In genomic region chr7:14023838-14024237, GRCh38 we compare ENCODE assay signal across 20 cellular contexts. TPM values are rescaled to one million over a fixed set of nuclear protein-coding genes. Genes with fewer than 3 reads are reported as not detected.
DNase-seq lines count a peak whose midpoint lies in the region; FAIRE-seq and TF ChIP-seq lines count a peak whose summit lies in the region.
"Had no signal": no experiment of that assay in that cellular context is flagged by ENCODE, and none has a peak within 500 bp of the region (broad histone marks: within the 10 kb centered on the region; RNA-seq: fewer than 3 reads in every experiment).

No MANE protein-coding gene starts in this region.

- H3K79me2 ChIP-seq in smooth muscle cell (ENCODE audit: low read depth) = no peaks in the 10 kb centered on the region

- H3K4me1 ChIP-seq in smooth muscle cell (ENCODE audit: low read depth) = no peaks in the 10 kb centered on the region
- H3K4me1 ChIP-seq: HAP-1 had no signal

- no peak for FAIRE-seq in GM12892 (lab: Jason Lieb, UNC)
- FAIRE-seq: D721Med, GM18507 had no signal

- TF ChIP-seq POLR2A in GM12892 (IDR thresholded peaks at IDR 0.05; ENCODE audit: low read depth, low read length) = no peak

- peak overlapping the region; percentile 27 for H2AFZ ChIP-seq in smooth muscle cell (ENCODE audit: low read depth)

- H3K9ac ChIP-seq in smooth muscle cell (ENCODE audit: low read depth) = no peak overlapping the region

- H3F3A ChIP-seq in smooth muscle cell (ENCODE audit: low read depth) = no peaks in the 10 kb centered on the region

- H3K9me3 ChIP-seq in smooth muscle cell (replicated peaks; ENCODE audit: low read depth) = no peaks in the 10 kb centered on the region
- H3K9me3 ChIP-seq: HAP-1 had no signal

- no peak overlapping the region for H3K27ac ChIP-seq in smooth muscle cell (ENCODE audit: low read depth)
- H3K27ac ChIP-seq: 22Rv1 had no signal

- H4K20me1 ChIP-seq in smooth muscle cell (ENCODE audit: low read depth) = no peaks in the 10 kb centered on the region

- 74% methylated on average over 2 of the region's 2 CpGs for WGBS in smooth muscle cell (ENCODE audit: low lambda C conversion rate)

- no peaks in the 10 kb centered on the region for H3K27me3 ChIP-seq in smooth muscle cell (ENCODE audit: low read depth)

- DNase-seq in NOMO-1 treated with DMSO at 0.1 percent for 48 hours (lab: John Stamatoyannopoulos, UW; ENCODE audit: unreplicated experiment) (peak; percentile 18), NOMO-1 treated with dmso at 0.1 percent for 144 hours (lab: John Stamatoyannopoulos, UW; ENCODE audit: unreplicated experiment) (no peak), amniotic epithelial cell (ENCODE audit: low read depth) (peak; percentile 51), fibroblast of pulmonary artery (ENCODE audit: low read depth) (peak; percentile 68), smooth muscle cell (lab: John Stamatoyannopoulos, UW; ENCODE audit: unreplicated experiment) (no peak), NCI-H1930 (lab: John Stamatoyannopoulos, UW) (no peak), GM12892 (ENCODE audit: insufficient read length) (no peak), RPMI8226 (no peak)
- DNase-seq: CD8-positive, alpha-beta T cell; COR-L47; DMS153; DMS79 treated with DMSO at 0.1 percent for 48 hours; EL; GDM1; GOT3 had no signal

- no peak overlapping the region for H3K4me3 ChIP-seq in fibroblast of pulmonary artery (replicated peaks; ENCODE audit: low read depth, low read length)
- H3K4me3 ChIP-seq in smooth muscle cell = no peak overlapping the region
- H3K4me3 ChIP-seq: HAP-1 had no signal

- no peaks in the 10 kb centered on the region for H3K36me3 ChIP-seq in smooth muscle cell (ENCODE audit: low read depth)
- H3K36me3 ChIP-seq: HAP-1 had no signal

- no peak for TF ChIP-seq CTCF in fibroblast of pulmonary artery (IDR thresholded peaks at IDR 0.05; ENCODE audit: low read length, missing control alignments)
- no peak for TF ChIP-seq CTCF in smooth muscle cell (IDR thresholded peaks at IDR 0.05; ENCODE audit: borderline replicate concordance, insufficient read depth, poor library complexity, severe bottlenecking)

- H3K4me2 ChIP-seq in smooth muscle cell = no peak overlapping the region

RNA-seq across cellular contexts. Expression of gene ETV1, which starts 34.4 kb away (rescaled TPM):
- total RNA-seq in smooth muscle cell = 27.8 and 37.5 TPM in 2 replicates
- polyA plus RNA-seq in smooth muscle cell = 18.2 and 24.3 TPM in 2 replicates
- polyA plus RNA-seq in GM12892 (2012; ENCODE audit: missing spikeins) = not detected
- total RNA-seq: CD8-positive, alpha-beta T cell had no signal
- polyA plus RNA-seq: CD14-positive monocyte had no signal

Comparison
In these comparisons a context has a peak if more than half of its experiments do, and no peak if none do; other contexts are left out.
1. DNase-seq: peak in NOMO-1 treated with DMSO at 0.1 percent for 48 hours (single experiment), amniotic epithelial cell (single experiment) and fibroblast of pulmonary artery (single experiment); none in NOMO-1 treated with dmso at 0.1 percent for 144 hours (single experiment), smooth muscle cell (single experiment), NCI-H1930 (0 of 2), GM12892 (single experiment) and RPMI8226 (single experiment).